12 cellular contexts compared by ENCODE assay signal in the genomic region with DNA sequence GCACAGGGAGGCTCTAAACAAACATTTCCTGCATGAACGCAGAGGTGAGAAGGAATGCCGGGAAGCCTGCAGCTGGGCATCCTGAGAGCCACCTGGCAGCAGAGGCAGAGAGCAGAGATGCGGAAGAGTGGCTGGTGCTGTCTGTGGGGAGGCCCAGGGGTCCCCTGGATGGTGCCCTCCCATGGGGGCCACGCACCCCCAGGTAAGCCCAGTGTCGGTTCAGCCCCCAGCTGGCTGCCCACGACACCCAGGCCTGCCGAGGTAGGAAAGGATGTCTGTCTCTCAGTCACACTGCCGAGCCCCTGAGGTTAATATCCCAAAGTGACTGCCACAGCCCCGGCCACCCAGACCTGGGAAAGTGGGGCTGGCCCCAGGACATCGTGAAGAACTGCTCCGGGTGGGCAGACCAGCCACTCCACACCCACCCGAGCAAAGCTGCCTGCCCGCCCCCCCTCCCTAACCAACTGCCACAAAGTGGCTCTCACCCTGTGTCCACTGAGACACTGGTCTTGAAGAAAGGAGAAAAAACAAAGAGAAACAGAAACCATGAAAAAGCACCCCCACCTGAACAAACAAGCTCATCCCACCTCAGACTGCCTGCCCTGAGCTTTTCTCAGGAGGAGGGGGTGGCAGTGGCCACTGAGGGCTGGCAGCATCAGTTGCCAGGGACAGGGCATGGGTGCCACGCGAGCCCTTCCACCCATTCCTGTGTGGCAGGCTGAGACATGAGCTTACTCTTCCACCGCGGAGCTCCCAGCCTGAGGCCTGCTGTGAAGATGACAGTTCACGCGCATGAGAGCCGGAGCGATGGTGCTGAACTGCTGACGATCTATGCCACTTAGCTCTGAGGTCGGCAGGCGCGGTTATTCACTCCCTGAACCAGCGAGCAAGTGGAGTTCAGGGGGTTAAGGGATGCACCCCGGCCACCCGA. TPM values are rescaled to one million over a fixed set of nuclear protein-coding genes. Genes with fewer than 3 reads are reported as not detected.
DNase-seq lines count a peak whose midpoint lies in the region; ATAC-seq lines count a peak whose summit lies in the region.
"Had no signal": no experiment of that assay in that cellular context is flagged by ENCODE, and none has a peak within 500 bp of the region (broad histone marks: within the 10 kb centered on the region; RNA-seq: fewer than 3 reads in every experiment).

No MANE protein-coding gene starts in this region.

- intact Hi-C loops in Right ventricle myocardium inferior (cut with DNase I), result no loop called here
- intact Hi-C loops in left cardiac atrium (cut with DNase I), result no loop called here
- intact Hi-C loops in dendritic cell treated with granulocyte-macrophage colony-stimulating factor and Interleukin-4, amounts not matched to agents 40 ng/mL and 50 ng/mL, for 4 days (cut with micrococcal nuclease), result no loop called here

- H3K4me3 Mint-ChIP-seq in dendritic cell treated with granulocyte-macrophage colony-stimulating factor and Interleukin-4, amounts not matched to agents 40 ng/mL and 50 ng/mL, for 4 days, result no peak overlapping the region
- H3K4me3 Mint-ChIP-seq: HFFc6 had no signal

- peak overlapping the region; percentile 72 for H3K27ac Mint-ChIP-seq in dendritic cell treated with granulocyte-macrophage colony-stimulating factor and Interleukin-4, amounts not matched to agents 40 ng/mL and 50 ng/mL, for 4 days
- H3K27ac Mint-ChIP-seq: HFFc6 had no signal

- H3K27me3 Mint-ChIP-seq in dendritic cell treated with granulocyte-macrophage colony-stimulating factor and Interleukin-4, amounts not matched to agents 40 ng/mL and 50 ng/mL, for 4 days, result peaks cover 30% of the 10 kb centered on the region

- H3K36me3 Mint-ChIP-seq in dendritic cell treated with granulocyte-macrophage colony-stimulating factor and Interleukin-4, amounts not matched to agents 40 ng/mL and 50 ng/mL, for 4 days (ENCODE audit: low read depth), result no peaks in the 10 kb centered on the region

- H3K9me3 Mint-ChIP-seq in dendritic cell treated with granulocyte-macrophage colony-stimulating factor and Interleukin-4, amounts not matched to agents 40 ng/mL and 50 ng/mL, for 4 days, result no peaks in the 10 kb centered on the region
- H3K9me3 Mint-ChIP-seq: HFFc6 had no signal

- DNase-seq in Right ventricle myocardium inferior (ENCODE audit: missing footprints), result peak; percentile 71
- no peak for DNase-seq in left cardiac atrium
- peak; percentile 72 for DNase-seq in NCI-H748 (lab: John Stamatoyannopoulos, UW; ENCODE audit: unreplicated experiment)
- DNase-seq in central memory CD4-positive, alpha-beta T cell, result no peak
- no peak for DNase-seq in NOMO-1 treated with dmso at 0.1 percent for 144 hours (lab: John Stamatoyannopoulos, UW; ENCODE audit: unreplicated experiment)
- DNase-seq: adrenal gland, Caco-2, HFFc6, NCI-H226 had no signal

- ATAC-seq in Right ventricle myocardium inferior (no peak), left cardiac atrium (no peak), GM19397 (IDR thresholded peaks at IDR 0.05; ENCODE audit: unreplicated experiment) (no peak), HG02642 (IDR thresholded peaks at IDR 0.05; ENCODE audit: poor library complexity, unreplicated experiment) (no peak)

- H3K4me1 Mint-ChIP-seq in dendritic cell treated with granulocyte-macrophage colony-stimulating factor and Interleukin-4, amounts not matched to agents 40 ng/mL and 50 ng/mL, for 4 days (ENCODE audit: low read depth), result peaks cover 100% of the 10 kb centered on the region

RNA-seq across cellular contexts. Expression of a gene that starts 40.8 kb away (rescaled TPM):
- total RNA-seq in Right ventricle myocardium inferior (3.6 TPM), left cardiac atrium (1 to 10 TPM; 3.5 to 5.0 TPM)

Comparison
In these comparisons a context has a peak if more than half of its experiments do, and no peak if none do; other contexts are left out.
1. DNase-seq: peak in Right ventricle myocardium inferior (single experiment) and NCI-H748 (single experiment); none in left cardiac atrium (single experiment), central memory CD4-positive, alpha-beta T cell (single experiment) and NOMO-1 treated with dmso at 0.1 percent for 144 hours (single experiment).